In the genomic region with DNA sequence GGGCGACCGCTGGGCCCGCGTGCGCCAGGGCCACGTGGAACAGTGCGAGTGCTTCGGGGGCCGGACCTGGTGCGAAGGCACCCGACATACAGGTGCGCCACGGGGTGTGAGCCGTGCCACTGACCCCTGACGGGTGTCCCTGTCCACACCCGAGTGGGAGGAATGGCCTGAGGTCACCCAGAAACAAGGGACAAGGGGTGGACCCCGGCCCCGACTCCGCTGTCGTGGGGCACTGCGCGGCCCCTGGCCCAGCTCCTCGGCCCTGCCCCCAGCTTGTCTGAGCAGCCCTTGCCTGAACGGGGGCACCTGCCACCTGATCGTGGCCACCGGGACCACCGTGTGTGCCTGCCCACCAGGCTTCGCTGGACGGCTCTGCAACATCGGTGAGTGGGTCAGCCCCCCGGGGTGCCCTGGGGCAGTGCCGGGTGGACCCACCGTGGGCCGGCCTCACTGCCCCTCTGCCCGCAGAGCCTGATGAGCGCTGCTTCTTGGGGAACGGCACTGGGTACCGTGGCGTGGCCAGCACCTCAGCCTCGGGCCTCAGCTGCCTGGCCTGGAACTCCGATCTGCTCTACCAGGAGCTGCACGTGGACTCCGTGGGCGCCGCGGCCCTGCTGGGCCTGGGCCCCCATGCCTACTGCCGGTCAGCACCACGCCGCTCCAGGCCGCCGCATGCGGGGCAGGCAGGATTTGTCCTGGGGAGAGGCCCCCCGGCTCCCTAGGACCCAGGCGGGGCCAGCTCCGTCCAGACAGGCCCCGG, we compare ENCODE assay signal across 21 cellular contexts. TPM values are rescaled to one million over a fixed set of nuclear protein-coding genes. Genes with fewer than 3 reads are reported as not detected.
"Had no signal": no experiment of that assay in that cellular context is flagged by ENCODE, and none has a peak within 500 bp of the region (broad histone marks: within the 10 kb centered on the region; RNA-seq: fewer than 3 reads in every experiment).

No MANE protein-coding gene starts in this region.

- H3K4me2 ChIP-seq: neural progenitor cell had no signal

- H3K9me3 ChIP-seq: heart right ventricle, prostate gland had no signal

- H3K9ac ChIP-seq: neural progenitor cell, parathyroid adenoma had no signal

- H3K27ac Mint-ChIP-seq: naive thymus-derived CD8-positive, alpha-beta T cell; neural progenitor cell had no signal

- H3K36me3 ChIP-seq: heart right ventricle, neural progenitor cell, prostate gland had no signal

- H3K36me3 Mint-ChIP-seq: naive thymus-derived CD8-positive, alpha-beta T cell; neural progenitor cell had no signal

- H3K9me3 Mint-ChIP-seq: central memory CD8-positive, alpha-beta T cell; naive thymus-derived CD8-positive, alpha-beta T cell; neural progenitor cell had no signal

- H3K27ac ChIP-seq: dorsolateral prefrontal cortex, heart right ventricle, neural progenitor cell, parathyroid adenoma, prostate gland had no signal

- H3K27me3 Mint-ChIP-seq: central memory CD8-positive, alpha-beta T cell; naive thymus-derived CD8-positive, alpha-beta T cell had no signal

- H3K27me3 ChIP-seq: dorsolateral prefrontal cortex, heart right ventricle, neural progenitor cell had no signal

- H3K4me3 ChIP-seq: dorsolateral prefrontal cortex, heart right ventricle, neural progenitor cell, prostate gland had no signal

- H2AFZ ChIP-seq: neural progenitor cell, parathyroid adenoma had no signal

- H3K4me1 Mint-ChIP-seq: central memory CD8-positive, alpha-beta T cell; naive thymus-derived CD8-positive, alpha-beta T cell had no signal

- DNase-seq: cortex of kidney; dorsolateral prefrontal cortex; effector CD8-positive, alpha-beta T cell; foreskin melanocyte; hypothalamus; islet precursor cell; mesendoderm; naive thymus-derived CD8-positive, alpha-beta T cell; occipital lobe; retina; small intestine; stimulated activated CD4-positive, alpha-beta T cell treated with anti-CD3 and anti-CD28 coated beads, Interleukin-12 subunit alpha, Interleukin-12 subunit beta, amount 100 ng/mL, for 4 hours; stimulated activated naive CD4-positive, alpha-beta T cell treated with Interleukin-2 at 50 U/mL for 16 hours; trophoblast cell had no signal

- H3K4me3 Mint-ChIP-seq: central memory CD8-positive, alpha-beta T cell; naive thymus-derived CD8-positive, alpha-beta T cell; neural progenitor cell had no signal

- H3K4me1 ChIP-seq: neural progenitor cell, parathyroid adenoma, prostate gland had no signal

- H3K79me2 ChIP-seq: parathyroid adenoma had no signal

- FAIRE-seq: small intestine had no signal

RNA-seq across cellular contexts. Expression of a gene that starts 2.8 kb away (rescaled TPM):
- total RNA-seq: mononuclear cell; naive thymus-derived CD8-positive, alpha-beta T cell had no signal
- polyA plus RNA-seq: naive thymus-derived CD8-positive, alpha-beta T cell had no signal

RNA-seq across cellular contexts. Expression of a gene that starts 18.6 kb away (rescaled TPM):
- total RNA-seq: lung microvascular endothelial cell; naive thymus-derived CD8-positive, alpha-beta T cell; occipital lobe had no signal
